Comparison of ENCODE assay signal across 19 cellular contexts in the genomic region with DNA sequence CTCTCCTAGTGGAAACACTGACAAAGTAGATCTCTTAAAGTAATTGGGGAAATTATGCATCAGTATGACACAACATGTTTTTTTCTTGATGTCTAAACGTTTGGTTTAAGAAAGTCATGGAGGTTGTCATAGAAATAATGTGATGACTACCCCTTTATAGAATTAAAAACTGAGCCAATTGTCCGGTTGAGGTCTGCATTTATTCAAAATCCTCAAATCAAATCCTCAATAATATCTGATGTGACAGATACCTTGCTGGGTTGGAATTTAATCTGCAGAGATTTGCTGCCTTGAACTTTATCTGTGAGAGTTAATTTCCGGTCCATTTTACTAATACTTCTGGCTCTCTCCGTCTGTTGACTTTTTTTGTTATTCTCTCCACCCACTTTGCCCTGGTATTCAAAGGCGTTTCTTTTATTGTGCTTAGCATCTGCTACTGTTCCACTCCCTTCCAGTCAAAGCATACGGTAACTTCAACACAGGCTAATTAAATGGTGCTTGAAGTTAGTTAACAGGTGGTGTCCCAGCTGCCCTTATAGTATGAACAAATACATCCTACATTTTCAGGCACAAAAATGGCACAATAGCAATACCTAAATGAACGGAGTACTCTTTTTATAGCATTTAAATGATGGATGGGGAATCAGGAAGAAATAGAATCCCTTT.
DNase-seq lines count a peak whose midpoint lies in the region; ATAC-seq and TF ChIP-seq lines count a peak whose summit lies in the region.
"Had no signal": no experiment of that assay in that cellular context is flagged by ENCODE, and none has a peak within 500 bp of the region (broad histone marks: within the 10 kb centered on the region; RNA-seq: fewer than 3 reads in every experiment).

No MANE protein-coding gene starts in this region.

- no peak overlapping the region for H3K4me3 Mint-ChIP-seq in progenitor cell of endocrine pancreas (ENCODE audit: low read depth)
- H3K4me3 Mint-ChIP-seq: activated naive CD8-positive, alpha-beta T cell treated with anti-CD3 and anti-CD28 coated beads, Interleukin-2, amount 10 ng/mL, durations not matched to agents 7 days and 5 days; naive B cell; T-helper 2 cell treated with Interferon-gamma antibody and Interleukin-4, amounts not matched to agents 5 μg/mL and 100 μg/mL, for 36 hours had no signal

- peaks cover 20% of the 10 kb centered on the region for H3K4me1 ChIP-seq in ACC112 (ENCODE audit: control insufficient read depth, insufficient read depth, low read length, unreplicated experiment)
- no peaks in the 10 kb centered on the region for H3K4me1 ChIP-seq in upper lobe of left lung
- H3K4me1 ChIP-seq: right atrium auricular region, uterus had no signal

- H3K9me3 Mint-ChIP-seq in progenitor cell of endocrine pancreas (ENCODE audit: low read depth), result no peaks in the 10 kb centered on the region
- H3K9me3 Mint-ChIP-seq: activated naive CD8-positive, alpha-beta T cell treated with anti-CD3 and anti-CD28 coated beads, Interleukin-2, amount 10 ng/mL, durations not matched to agents 7 days and 5 days had no signal

- H3K27ac ChIP-seq in ACC112 (ENCODE audit: low read depth, low read length) (peak overlapping the region; percentile 70), upper lobe of left lung (no peak overlapping the region)
- H3K27ac ChIP-seq: right atrium auricular region, uterus had no signal

- no peak for TF ChIP-seq POLR2A in upper lobe of left lung (IDR thresholded peaks at IDR 0.05)

- TF ChIP-seq CTCF in fibroblast of pulmonary artery (IDR thresholded peaks at IDR 0.05; ENCODE audit: low read length, missing control alignments) (no peak), progenitor cell of endocrine pancreas (IDR thresholded peaks at IDR 0.05; ENCODE audit: unreplicated experiment) (no peak), upper lobe of left lung (IDR thresholded peaks at IDR 0.05) (no peak)

- H3K4me3 ChIP-seq in ACC112 (ENCODE audit: low read depth, low read length) (no peak overlapping the region), fibroblast of pulmonary artery (replicated peaks; ENCODE audit: low read depth, low read length) (no peak overlapping the region), upper lobe of left lung (no peak overlapping the region)
- H3K4me3 ChIP-seq: right atrium auricular region, uterus had no signal

- no peaks in the 10 kb centered on the region for H3K27me3 ChIP-seq in ACC112 (ENCODE audit: insufficient read depth, low read length)
- H3K27me3 ChIP-seq in upper lobe of left lung, result no peaks in the 10 kb centered on the region
- H3K27me3 ChIP-seq: right atrium auricular region, uterus had no signal

- ATAC-seq in GM21529 (IDR thresholded peaks at IDR 0.05; ENCODE audit: unreplicated experiment) (no peak), upper lobe of left lung (ENCODE audit: low FRiP score in 2 of 2) (no peak)
- ATAC-seq: esophagus mucosa had no signal

- no peaks in the 10 kb centered on the region for H3K4me1 Mint-ChIP-seq in progenitor cell of endocrine pancreas (ENCODE audit: low read depth)
- H3K4me1 Mint-ChIP-seq: activated naive CD8-positive, alpha-beta T cell treated with anti-CD3 and anti-CD28 coated beads, Interleukin-2, amount 10 ng/mL, durations not matched to agents 7 days and 5 days; naive B cell had no signal

- H3K79me2 ChIP-seq in ACC112 (ENCODE audit: control insufficient read depth, insufficient read depth, low read length, unreplicated experiment), result no peaks in the 10 kb centered on the region

- no peaks in the 10 kb centered on the region for H3K36me3 Mint-ChIP-seq in progenitor cell of endocrine pancreas (ENCODE audit: insufficient read depth)
- H3K36me3 Mint-ChIP-seq: activated naive CD8-positive, alpha-beta T cell treated with anti-CD3 and anti-CD28 coated beads, Interleukin-2, amount 10 ng/mL, durations not matched to agents 7 days and 5 days; naive B cell had no signal

- TF ChIP-seq EP300 in upper lobe of left lung (IDR thresholded peaks at IDR 0.05), result no peak

- H3K36me3 ChIP-seq in ACC112 (ENCODE audit: insufficient read depth, low read length), result no peaks in the 10 kb centered on the region
- H3K36me3 ChIP-seq in upper lobe of left lung, result no peaks in the 10 kb centered on the region
- H3K36me3 ChIP-seq: right atrium auricular region, uterus had no signal

- WGBS in upper lobe of left lung, 2 donors, result 63 to 68% methylated on average over 7 of the region's 7 CpGs

- H3K27me3 Mint-ChIP-seq in progenitor cell of endocrine pancreas, result no peaks in the 10 kb centered on the region
- H3K27me3 Mint-ChIP-seq: activated naive CD8-positive, alpha-beta T cell treated with anti-CD3 and anti-CD28 coated beads, Interleukin-2, amount 10 ng/mL, durations not matched to agents 7 days and 5 days; naive B cell had no signal

- H3K27ac Mint-ChIP-seq in progenitor cell of endocrine pancreas, result no peak overlapping the region
- H3K27ac Mint-ChIP-seq: activated naive CD8-positive, alpha-beta T cell treated with anti-CD3 and anti-CD28 coated beads, Interleukin-2, amount 10 ng/mL, durations not matched to agents 7 days and 5 days; naive B cell; T-helper 2 cell treated with Interferon-gamma antibody and Interleukin-4, amounts not matched to agents 5 μg/mL and 100 μg/mL, for 36 hours had no signal

- DNase-seq in HT1080 (ENCODE audit: low read depth) (peak; percentile 21), NCI-H748 treated with DMSO at 0.1 percent for 48 hours (lab: John Stamatoyannopoulos, UW) (peak; percentile 24), fibroblast of pulmonary artery (ENCODE audit: low read depth) (peak; percentile 57), progenitor cell of endocrine pancreas (ENCODE audit: low spot score, unreplicated experiment) (no peak), upper lobe of left lung (no peak), 8988T (no peak)
- DNase-seq: activated CD4-positive, alpha-beta T cell treated with anti-CD3 and anti-CD28 coated beads for 4 hours; activated naive CD8-positive, alpha-beta T cell treated with anti-CD3 and anti-CD28 coated beads, Interleukin-2, amount 10 ng/mL, durations not matched to agents 7 days and 5 days; Calu3; naive B cell; NCI-H1048; NCI-H774; stimulated activated CD4-positive, alpha-beta T cell treated with anti-CD3 and anti-CD28 coated beads, Interleukin-4, amount 100 ng/mL, for 24 hours; uterus had no signal

- no peaks in the 10 kb centered on the region for H3K9me3 ChIP-seq in upper lobe of left lung
- H3K9me3 ChIP-seq: right atrium auricular region, uterus had no signal

- peak overlapping the region; percentile 10 for H2AFZ ChIP-seq in ACC112 (ENCODE audit: low read length, unreplicated experiment)

Comparison
In these comparisons a context has a peak if more than half of its experiments do, and no peak if none do; other contexts are left out.
1. DNase-seq: peak in HT1080 (single experiment), NCI-H748 treated with DMSO at 0.1 percent for 48 hours (single experiment) and fibroblast of pulmonary artery (single experiment); none in progenitor cell of endocrine pancreas (single experiment), upper lobe of left lung (0 of 2) and 8988T (single experiment).